ENCODE assay signal across 26 cellular contexts in the genomic region with DNA sequence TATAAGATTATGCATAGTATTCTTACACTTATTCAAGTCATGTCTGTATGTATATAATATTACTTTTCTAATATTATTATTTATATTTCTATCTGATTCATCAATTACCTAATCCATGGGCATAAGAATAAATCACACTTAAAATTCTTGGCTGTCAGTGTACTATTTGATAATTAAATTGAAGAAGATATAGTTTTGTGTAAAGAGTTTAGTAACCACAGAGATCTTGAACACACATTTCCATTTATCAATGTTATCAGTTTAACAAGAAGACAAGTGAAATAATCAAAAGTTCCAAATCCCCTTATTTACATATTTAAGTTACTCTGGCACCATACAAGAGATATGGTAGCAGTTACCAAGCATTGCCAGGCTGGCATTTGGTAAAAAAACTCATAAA.
"Had no signal": no experiment of that assay in that cellular context is flagged by ENCODE, and none has a peak within 500 bp of the region (broad histone marks: within the 10 kb centered on the region; RNA-seq: fewer than 3 reads in every experiment).

No MANE protein-coding gene starts in this region.

- H3K27ac ChIP-seq: stomach, testis, thoracic aorta, thyroid gland, tibial artery, tibial nerve, transverse colon, upper lobe of left lung, upper lobe of right lung, uterus, vagina had no signal

- H3K36me3 ChIP-seq: stomach, thoracic aorta, thyroid gland, tibial artery, tibial nerve, transverse colon, upper lobe of left lung, upper lobe of right lung, uterus, vagina had no signal

- H3K4me3 ChIP-seq: stomach, testis, thoracic aorta, thyroid gland, tibial artery, tibial nerve, transverse colon, upper lobe of left lung, upper lobe of right lung, uterus, vagina had no signal

- H3K9me3 ChIP-seq: stomach, testis, thoracic aorta, thyroid gland, tibial artery, tibial nerve, transverse colon, upper lobe of left lung, upper lobe of right lung, uterus, vagina had no signal

- ATAC-seq: stimulated activated effector memory CD8-positive, alpha-beta T cell treated with anti-CD3 and anti-CD28 coated beads, Interleukin-12 subunit alpha, Interleukin-12 subunit beta, amount 100 ng/mL, for 72 hours; stimulated activated memory B cell treated with anti-CD40 and anti-IgM and Interleukin-4, amounts not matched to agents 10 μg/mL and 1 μg/mL and 100 μg/mL, for 72 hours; stimulated activated naive B cell treated with anti-CD40 and anti-IgM and Interleukin-4, amounts not matched to agents 10 μg/mL and 1 μg/mL and 100 μg/mL, for 72 hours; stimulated activated naive CD8-positive, alpha-beta T cell treated with anti-CD3 and anti-CD28 coated beads, Interleukin-15, amount 100 ng/mL, for 72 hours; stimulated activated naive CD8-positive, alpha-beta T cell treated with anti-CD3 and anti-CD28 coated beads, Interleukin-15, Interleukin-2, amounts not matched to agents 100 U/mL and 50 U/mL, for 24 hours; upper lobe of right lung had no signal

- H3K4me1 ChIP-seq: stomach, testis, thyroid gland, tibial artery, tibial nerve, transverse colon, upper lobe of left lung, upper lobe of right lung, uterus, vagina had no signal

- FAIRE-seq: urothelium cell line had no signal

- DNase-seq: stimulated activated CD4-positive, alpha-beta T cell treated with anti-CD3 and anti-CD28 coated beads, Interleukin-2, amount 100 ng/mL, for 48 hours; stimulated activated CD4-positive, alpha-beta T cell treated with anti-CD3 and anti-CD28 coated beads, Interleukin-4, amount 100 ng/mL, for 1 hour; stimulated activated CD4-positive, alpha-beta T cell treated with anti-CD3 and anti-CD28 coated beads, Interleukin-4, amount 100 ng/mL, for 24 hours; stimulated activated CD4-positive, alpha-beta T cell treated with anti-CD3 and anti-CD28 coated beads, Interleukin-4, amount 100 ng/mL, for 4 hours; stimulated activated CD8-positive, alpha-beta memory T cell treated with anti-CD3 and anti-CD28 coated beads, Interleukin-4, amount 100 ng/mL, for 48 hours; stimulated activated naive B cell treated with anti-CD40 and anti-IgM and Interleukin-4, amounts not matched to agents 10 μg/mL and 1 μg/mL and 100 μg/mL, for 72 hours; stimulated activated naive CD4-positive, alpha-beta T cell; stimulated activated naive CD4-positive, alpha-beta T cell treated with Interleukin-2 at 50 U/mL for 16 hours; stimulated activated naive CD8-positive, alpha-beta T cell treated with anti-CD3 and anti-CD28 coated beads, Interleukin-15, amount 100 ng/mL, for 72 hours; stimulated activated naive CD8-positive, alpha-beta T cell treated with anti-CD3 and anti-CD28 coated beads, Interleukin-15, Interleukin-2, amounts not matched to agents 100 U/mL and 50 U/mL, for 24 hours; stomach; substantia nigra; testis; thyroid gland; tibial artery; transverse colon; trophoblast cell; upper lobe of left lung; upper lobe of right lung; uterus had no signal

- H3K27me3 ChIP-seq: stomach, testis, thyroid gland, tibial artery, tibial nerve, transverse colon, upper lobe of left lung, upper lobe of right lung, uterus, vagina had no signal
